In the genomic region with DNA sequence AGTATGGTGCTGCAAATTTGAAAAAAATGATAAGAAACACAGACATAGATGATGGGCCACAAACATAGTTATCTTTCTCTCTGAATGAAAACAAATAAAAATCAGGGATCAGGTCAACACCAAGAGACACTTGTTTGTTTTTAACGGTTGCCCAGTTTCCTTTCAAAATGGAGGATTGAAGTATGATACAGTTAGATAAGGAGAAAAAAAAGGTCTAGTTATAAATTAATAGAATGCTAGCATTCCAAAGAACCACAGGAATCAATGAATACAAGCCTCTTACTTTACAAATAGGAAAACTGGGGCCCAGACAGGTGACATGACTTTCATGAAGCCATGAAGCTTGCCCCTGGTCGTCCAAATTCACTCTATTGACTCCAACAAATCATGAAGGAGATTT, we compare ENCODE assay signal across 24 cellular contexts.
"Had no signal": no experiment of that assay in that cellular context is flagged by ENCODE, and none has a peak within 500 bp of the region (broad histone marks: within the 10 kb centered on the region; RNA-seq: fewer than 3 reads in every experiment).

No MANE protein-coding gene starts in this region.

- H3K4me3 Mint-ChIP-seq: central memory CD8-positive, alpha-beta T cell; naive B cell; nephron; stimulated activated naive B cell treated with anti-CD40 and anti-IgM and Interleukin-4, amounts not matched to agents 10 μg/mL and 1 μg/mL and 100 μg/mL, for 72 hours; stimulated activated naive CD8-positive, alpha-beta T cell treated with anti-CD3 and anti-CD28 coated beads, Interleukin-15, amount 100 ng/mL, for 72 hours had no signal

- H2AFZ ChIP-seq: hepatocyte had no signal

- H3K36me3 Mint-ChIP-seq: naive B cell; stimulated activated naive B cell treated with anti-CD40 and anti-IgM and Interleukin-4, amounts not matched to agents 10 μg/mL and 1 μg/mL and 100 μg/mL, for 72 hours had no signal

- H3K36me3 ChIP-seq: esophagus muscularis mucosa, gastrocnemius medialis, lower lobe of right lung, pancreas, sigmoid colon, tibial nerve had no signal

- H3K4me3 ChIP-seq: dorsolateral prefrontal cortex, esophagus muscularis mucosa, gastrocnemius medialis, hepatocyte, lower lobe of right lung, pancreas, psoas muscle, sigmoid colon, skin epidermis, testis, tibial nerve had no signal

- H3K27ac ChIP-seq: dorsolateral prefrontal cortex, esophagus muscularis mucosa, gastrocnemius medialis, hepatocyte, lower lobe of right lung, pancreas, psoas muscle, sigmoid colon, skin epidermis, testis, tibial nerve had no signal

- H3K27ac Mint-ChIP-seq: naive B cell; stimulated activated naive B cell treated with anti-CD40 and anti-IgM and Interleukin-4, amounts not matched to agents 10 μg/mL and 1 μg/mL and 100 μg/mL, for 72 hours; stimulated activated naive CD8-positive, alpha-beta T cell treated with anti-CD3 and anti-CD28 coated beads, Interleukin-15, amount 100 ng/mL, for 72 hours had no signal

- DNase-seq: cortex of kidney; dorsolateral prefrontal cortex; effector CD8-positive, alpha-beta T cell; gastrocnemius medialis; kidney; lower lobe of right lung; mesendoderm; naive B cell; occipital lobe; pancreas; psoas muscle; sigmoid colon; stimulated activated CD4-positive, alpha-beta T cell treated with anti-CD3 and anti-CD28 coated beads, Interleukin-2, amount 100 ng/mL, for 24 hours; stimulated activated CD4-positive, alpha-beta T cell treated with anti-CD3 and anti-CD28 coated beads, Interleukin-4, amount 100 ng/mL, for 4 hours; stimulated activated naive B cell treated with anti-CD40 and anti-IgM and Interleukin-4, amounts not matched to agents 10 μg/mL and 1 μg/mL and 100 μg/mL, for 72 hours; stimulated activated naive CD8-positive, alpha-beta T cell treated with anti-CD3 and anti-CD28 coated beads, Interleukin-15, amount 100 ng/mL, for 72 hours; testis had no signal

- H3K4me1 ChIP-seq: gastrocnemius medialis, lower lobe of right lung, psoas muscle, sigmoid colon, testis, tibial nerve had no signal

- H3K9me3 ChIP-seq: esophagus muscularis mucosa, gastrocnemius medialis, lower lobe of right lung, pancreas, psoas muscle, sigmoid colon, testis, tibial nerve had no signal

- H3K9me3 Mint-ChIP-seq: central memory CD8-positive, alpha-beta T cell; naive B cell; nephron; stimulated activated naive B cell treated with anti-CD40 and anti-IgM and Interleukin-4, amounts not matched to agents 10 μg/mL and 1 μg/mL and 100 μg/mL, for 72 hours; stimulated activated naive CD8-positive, alpha-beta T cell treated with anti-CD3 and anti-CD28 coated beads, Interleukin-15, amount 100 ng/mL, for 72 hours had no signal

- H3K4me2 ChIP-seq: hepatocyte had no signal

- H3K4me1 Mint-ChIP-seq: central memory CD8-positive, alpha-beta T cell; naive B cell; nephron; stimulated activated naive B cell treated with anti-CD40 and anti-IgM and Interleukin-4, amounts not matched to agents 10 μg/mL and 1 μg/mL and 100 μg/mL, for 72 hours; stimulated activated naive CD8-positive, alpha-beta T cell treated with anti-CD3 and anti-CD28 coated beads, Interleukin-15, amount 100 ng/mL, for 72 hours had no signal

- FAIRE-seq: endometrium, kidney, pancreas had no signal

- H3K27me3 ChIP-seq: esophagus muscularis mucosa, gastrocnemius medialis, hepatocyte, pancreas, sigmoid colon, testis, tibial nerve had no signal
